20 cellular contexts compared by ENCODE assay signal in genomic region chr22:37253164-37253660, GRCh38. TPM values are rescaled to one million over a fixed set of nuclear protein-coding genes. Genes with fewer than 3 reads are reported as not detected.
DNase-seq lines count a peak whose midpoint lies in the region; ATAC-seq and TF ChIP-seq lines count a peak whose summit lies in the region.
"Had no signal": no experiment of that assay in that cellular context is flagged by ENCODE, and none has a peak within 500 bp of the region (broad histone marks: within the 10 kb centered on the region; RNA-seq: fewer than 3 reads in every experiment).

No MANE protein-coding gene starts in this region.

- POLR2A ChIA-PET in Caco-2 (lab: Charles Lee), result interaction anchor here (0.7 kb wide), 1 partner anchor 68 kb away, joined by 3 read pairs; no protein-coding TSS in a partner anchor

- H3K4me3 Mint-ChIP-seq in chondrocyte (ENCODE audit: unreplicated experiment) (no peak overlapping the region), Caco-2 (ENCODE audit: unreplicated experiment) (no peak overlapping the region)
- H3K4me3 Mint-ChIP-seq: activated CD8-positive, alpha-beta T cell treated with anti-CD3 and anti-CD28 coated beads for 36 hours; activated T-helper 17 cell treated with anti-CD3 and anti-CD28 coated beads, Interleukin-2, amount 50 U/mL, for 72 hours; IgD-negative memory B cell; stimulated activated naive CD8-positive, alpha-beta T cell treated with anti-CD3 and anti-CD28 coated beads, Interleukin-15, Interleukin-2, amounts not matched to agents 100 ng/mL and 50 ng/mL, for 24 hours had no signal

- intact Hi-C loops in Caco-2 (cut with micrococcal nuclease; ENCODE audit: unreplicated experiment), result no loop called here

- H3F3A ChIP-seq in Loucy (ENCODE audit: low read depth), result 0 out of 2 replicates have a peak, but pooled peaks cover 2% of the 10 kb centered on the region

- H3K36me3 ChIP-seq in Loucy (ENCODE audit: insufficient read depth, low read length) (no peaks in the 10 kb centered on the region), Karpas-422 (ENCODE audit: insufficient read depth, low read length) (no peaks in the 10 kb centered on the region), Caco-2 (ENCODE audit: control insufficient read depth, insufficient read depth, low read length) (no peaks in the 10 kb centered on the region)
- H3K36me3 ChIP-seq: vagina had no signal

- H3K4me2 ChIP-seq in Loucy (ENCODE audit: low read depth, low read length, poor library complexity, severe bottlenecking) (peak overlapping the region; percentile 26), Karpas-422 (ENCODE audit: low read depth, low read length, poor library complexity, severe bottlenecking) (no peak overlapping the region)

- H3K27ac Mint-ChIP-seq in chondrocyte (ENCODE audit: unreplicated experiment), result no peak overlapping the region
- H3K27ac Mint-ChIP-seq in Caco-2 (ENCODE audit: unreplicated experiment), result no peak overlapping the region
- H3K27ac Mint-ChIP-seq: activated CD8-positive, alpha-beta T cell treated with anti-CD3 and anti-CD28 coated beads for 36 hours; activated T-helper 17 cell treated with anti-CD3 and anti-CD28 coated beads, Interleukin-2, amount 50 U/mL, for 72 hours; IgD-negative memory B cell; stimulated activated naive CD8-positive, alpha-beta T cell treated with anti-CD3 and anti-CD28 coated beads, Interleukin-15, Interleukin-2, amounts not matched to agents 100 ng/mL and 50 ng/mL, for 24 hours had no signal

- H3K79me2 ChIP-seq in Loucy (ENCODE audit: insufficient read depth, low read length), result no peaks in the 10 kb centered on the region
- H3K79me2 ChIP-seq in Karpas-422 (ENCODE audit: low read length), result no peaks in the 10 kb centered on the region

- H3K27me3 Mint-ChIP-seq in chondrocyte (ENCODE audit: low read depth), result peaks cover 25% of the 10 kb centered on the region
- peaks cover 5% of the 10 kb centered on the region for H3K27me3 Mint-ChIP-seq in Caco-2 (ENCODE audit: insufficient read depth, unreplicated experiment)
- H3K27me3 Mint-ChIP-seq: activated CD8-positive, alpha-beta T cell treated with anti-CD3 and anti-CD28 coated beads for 36 hours; activated T-helper 17 cell treated with anti-CD3 and anti-CD28 coated beads, Interleukin-2, amount 50 U/mL, for 72 hours; IgD-negative memory B cell; stimulated activated naive CD8-positive, alpha-beta T cell treated with anti-CD3 and anti-CD28 coated beads, Interleukin-15, Interleukin-2, amounts not matched to agents 100 ng/mL and 50 ng/mL, for 24 hours had no signal

- H3K9me2 ChIP-seq in Loucy (replicated peaks; ENCODE audit: low read depth, low read length), result no peaks in the 10 kb centered on the region
- H3K9me2 ChIP-seq in Karpas-422 (replicated peaks; ENCODE audit: insufficient read depth, low read length), result no peaks in the 10 kb centered on the region

- no peak for ATAC-seq in HG03432 (IDR thresholded peaks at IDR 0.05; ENCODE audit: unreplicated experiment)
- ATAC-seq: activated CD8-positive, alpha-beta T cell treated with anti-CD3 and anti-CD28 coated beads for 36 hours; activated T-helper 17 cell treated with anti-CD3 and anti-CD28 coated beads, Interleukin-2, amount 50 U/mL, for 72 hours; left ventricle myocardium superior had no signal

- peak; percentile 56 for TF ChIP-seq CTCF in Loucy (conservative IDR thresholded peaks at IDR 0.05; ENCODE audit: low read length)
- TF ChIP-seq CTCF in chondrocyte (IDR thresholded peaks at IDR 0.05), result peak; percentile 18
- peak; percentile 27 for TF ChIP-seq CTCF in retinal pigment epithelial cell (conservative IDR thresholded peaks at IDR 0.05; ENCODE audit: low read depth, low read length)
- no peak for TF ChIP-seq CTCF in Caco-2 (IDR thresholded peaks at IDR 0.05; ENCODE audit: insufficient read depth in 1 of 2, low read depth in 1 of 2, low read length in 1 of 2, severe bottlenecking in 1 of 2, unreplicated experiment in 1 of 2)

- CTCF ChIA-PET in Caco-2 (lab: Charles Lee), result no interaction called here

- no peaks in the 10 kb centered on the region for H3K27me3 ChIP-seq in Loucy (ENCODE audit: insufficient read depth, low read length, poor library complexity, severe bottlenecking)
- H3K27me3 ChIP-seq in Karpas-422 (ENCODE audit: low read length), result no peaks in the 10 kb centered on the region
- no peaks in the 10 kb centered on the region for H3K27me3 ChIP-seq in Caco-2 (replicated peaks; ENCODE audit: control insufficient read depth, insufficient read depth, low read length)
- H3K27me3 ChIP-seq: vagina had no signal

- no peaks in the 10 kb centered on the region for H4K20me1 ChIP-seq in Loucy (ENCODE audit: insufficient read depth, low read length, poor library complexity, severe bottlenecking)
- H4K20me1 ChIP-seq in Karpas-422 (ENCODE audit: insufficient read depth, low read depth, low read length), result no peaks in the 10 kb centered on the region

- no TSS peak for BruUV-seq in Caco-2 (replicated peaks; lab: Mats Ljungman, UMichigan)

- H3K4me1 Mint-ChIP-seq in chondrocyte (ENCODE audit: low read depth) (peaks cover 9% of the 10 kb centered on the region), Caco-2 (ENCODE audit: low read depth, unreplicated experiment) (no peaks in the 10 kb centered on the region)

- H2AFZ ChIP-seq in Loucy (ENCODE audit: low read length), result peak overlapping the region; percentile 34; the same call in 1 of the 2 replicates
- H2AFZ ChIP-seq in Karpas-422 (ENCODE audit: low read length), result no peak overlapping the region

- H3K4me1 ChIP-seq in Loucy (ENCODE audit: insufficient read depth, low read length, poor library complexity, severe bottlenecking) (peaks cover 48% of the 10 kb centered on the region), Karpas-422 (ENCODE audit: low read length) (peaks cover 40% of the 10 kb centered on the region), Caco-2 (no peaks in the 10 kb centered on the region)
- H3K4me1 ChIP-seq: vagina had no signal

- H3K27ac ChIP-seq in Karpas-422 (ENCODE audit: low read length), result no peak overlapping the region
- H3K27ac ChIP-seq: SK-N-MC, vagina had no signal

- H3K9me3 ChIP-seq in Loucy (ENCODE audit: insufficient read depth, low read depth, low read length) (no peaks in the 10 kb centered on the region), Karpas-422 (ENCODE audit: low read length) (no peaks in the 10 kb centered on the region), Caco-2 (no peaks in the 10 kb centered on the region)
- H3K9me3 ChIP-seq: vagina had no signal

- peak; percentile 23 for DNase-seq in activated CD8-positive, alpha-beta memory T cell treated with anti-CD3 and anti-CD28 coated beads, Interleukin-2, amount 50 U/mL, for 48 hours
- no peak for DNase-seq in activated CD8-positive, alpha-beta memory T cell treated with anti-CD3 and anti-CD28 coated beads, Interleukin-2, amount 50 U/mL, for 4 hours
- no peak for DNase-seq in chondrocyte (ENCODE audit: low spot score)
- no peak for DNase-seq in retinal pigment epithelial cell (ENCODE audit: low read depth)
- no peak for DNase-seq in Karpas-422
- no peak for DNase-seq in Caco-2
- DNase-seq: activated CD8-positive, alpha-beta T cell treated with anti-CD3 and anti-CD28 coated beads for 36 hours; amygdala; GF-D8; left ventricle myocardium superior; NCI-H1417; NCI-H446; OCI-M1 had no signal

- H3K36me3 Mint-ChIP-seq in chondrocyte (ENCODE audit: low read depth), result no peaks in the 10 kb centered on the region
- H3K36me3 Mint-ChIP-seq in Caco-2 (ENCODE audit: insufficient read depth, unreplicated experiment), result no peaks in the 10 kb centered on the region
- H3K36me3 Mint-ChIP-seq: IgD-negative memory B cell had no signal

- H3K9ac ChIP-seq in Loucy (ENCODE audit: low read depth, low read length, poor library complexity, severe bottlenecking), result no peak overlapping the region
- H3K9ac ChIP-seq in Karpas-422 (ENCODE audit: low read length), result no peak overlapping the region

- no peaks in the 10 kb centered on the region for H3K9me3 Mint-ChIP-seq in chondrocyte (ENCODE audit: low read depth)
- no peaks in the 10 kb centered on the region for H3K9me3 Mint-ChIP-seq in Caco-2 (ENCODE audit: unreplicated experiment)
- H3K9me3 Mint-ChIP-seq: activated CD8-positive, alpha-beta T cell treated with anti-CD3 and anti-CD28 coated beads for 36 hours; activated T-helper 17 cell treated with anti-CD3 and anti-CD28 coated beads, Interleukin-2, amount 50 U/mL, for 72 hours; IgD-negative memory B cell; stimulated activated naive CD8-positive, alpha-beta T cell treated with anti-CD3 and anti-CD28 coated beads, Interleukin-15, Interleukin-2, amounts not matched to agents 100 ng/mL and 50 ng/mL, for 24 hours had no signal

- H3K4me3 ChIP-seq in Loucy (ENCODE audit: low read length, poor library complexity, severe bottlenecking) (no peak overlapping the region), retinal pigment epithelial cell (ENCODE audit: low read length) (no peak overlapping the region), Karpas-422 (ENCODE audit: low read length) (no peak overlapping the region), Caco-2 (ENCODE audit: low read depth, low read length) (no peak overlapping the region)
- H3K4me3 ChIP-seq: SK-N-MC, vagina had no signal

RNA-seq across cellular contexts. Expression of gene RAC2, which starts 9.1 kb away (rescaled TPM):
- total RNA-seq in chondrocyte (0.20 TPM in 1 of 3 replicates, not detected in the others), Caco-2 (2022) (0.25 TPM in 1 of 2 replicates, not detected in the other)
- total RNA-seq in Karpas-422 (2014; rRNA removed; shearing (Covaris generic); ENCODE audit: low replicate concordance), result 251 and 294 TPM in 2 replicates

RNA-seq across cellular contexts. Expression of gene CYTH4, which starts 29.1 kb away (rescaled TPM):
- total RNA-seq in chondrocyte (not detected in 3 replicates), Caco-2 (2022) (not detected in 2 replicates)
- 11.1 and 12.6 TPM in 2 replicates for total RNA-seq in Karpas-422 (2014; rRNA removed; shearing (Covaris generic); ENCODE audit: low replicate concordance)

RNA-seq across cellular contexts. Expression of gene SSTR3, which starts 40.9 kb away (rescaled TPM):
- total RNA-seq in chondrocyte (not detected in 3 replicates), Caco-2 (2022) (not detected in 2 replicates)
- total RNA-seq in Karpas-422 (2014; rRNA removed; shearing (Covaris generic); ENCODE audit: low replicate concordance), result not detected in 2 replicates
- total RNA-seq: left ventricle myocardium superior, vagina had no signal

Comparison
In these comparisons a context has a peak if more than half of its experiments do, and no peak if none do; other contexts are left out.
1. CTCF ChIP-seq: peak in Loucy (single experiment), chondrocyte (single experiment) and retinal pigment epithelial cell (single experiment); none in Caco-2 (0 of 2).
2. RNA of gene RAC2, which starts 9.1 kb away (total RNA-seq): 251 to 294 TPM in Karpas-422; 0.25 TPM in Caco-2 and 0.20 TPM in chondrocyte; every median in the first group is over 100 times any median in the second.
3. RNA of gene CYTH4, which starts 29.1 kb away (total RNA-seq): 11.1 to 12.6 TPM in Karpas-422; not detected in chondrocyte and not detected in Caco-2; every median in the first group is over 10 times any median in the second.